ENCODE assay signal across 27 cellular contexts in genomic region chr4:7172946-7173345, GRCh38. TPM values are rescaled to one million over a fixed set of nuclear protein-coding genes. Genes with fewer than 3 reads are reported as not detected.
"Had no signal": no experiment of that assay in that cellular context is flagged by ENCODE, and none has a peak within 500 bp of the region (broad histone marks: within the 10 kb centered on the region; RNA-seq: fewer than 3 reads in every experiment).

No MANE protein-coding gene starts in this region.

- H3K36me3 ChIP-seq: cardiac muscle cell, left lung, neutrophil, pancreas, stomach had no signal

- H3K27me3 ChIP-seq: body of pancreas, cardiac muscle cell, left lung, pancreas, stomach had no signal

- H3K4me3 ChIP-seq: body of pancreas, cardiac muscle cell, left lung, lung, pancreas, skin epidermis, stomach had no signal

- H3K36me3 Mint-ChIP-seq: naive thymus-derived CD4-positive, alpha-beta T cell; stimulated activated effector memory CD8-positive, alpha-beta T cell treated with anti-CD3 and anti-CD28 coated beads, Interleukin-12 subunit alpha, Interleukin-12 subunit beta, amount 100 ng/mL, for 72 hours; type B pancreatic cell had no signal

- DNase-seq: activated CD4-positive, alpha-beta T cell treated with anti-CD3 and anti-CD28 coated beads for 1 hour; activated CD4-positive, alpha-beta T cell treated with anti-CD3 and anti-CD28 coated beads, Interleukin-2, amount 50 U/mL, for 1 hour; activated CD8-positive, alpha-beta T cell treated with anti-CD3 and anti-CD28 coated beads, Interleukin-2, amount 10 ng/mL, durations not matched to agents 7 days and 5 days; activated naive CD4-positive, alpha-beta T cell treated with anti-CD3 and anti-CD28 coated beads for 36 hours; activated naive CD8-positive, alpha-beta T cell treated with anti-CD3 and anti-CD28 coated beads, Interleukin-2, amount 50 U/mL, for 24 hours; activated T-cell treated with anti-CD3 and anti-CD28 coated beads, Interleukin-2, amount 50 U/mL, for 4 hours; dermis blood vessel endothelial cell; effector memory CD4-positive, alpha-beta T cell; foreskin melanocyte; kidney glomerular epithelial cell; naive thymus-derived CD4-positive, alpha-beta T cell; right cardiac atrium; stimulated activated CD4-positive, alpha-beta T cell treated with anti-CD3 and anti-CD28 coated beads, Interleukin-2, amount 100 ng/mL, for 24 hours; stomach had no signal

- ATAC-seq: activated CD8-positive, alpha-beta T cell treated with anti-CD3 and anti-CD28 coated beads, Interleukin-2, amount 10 ng/mL, durations not matched to agents 7 days and 5 days; activated naive CD8-positive, alpha-beta T cell treated with anti-CD3 and anti-CD28 coated beads, Interleukin-2, amount 50 U/mL, for 24 hours; activated T-cell treated with anti-CD3 and anti-CD28 coated beads, Interleukin-2, amount 50 U/mL, for 4 hours; body of pancreas; left lung; naive thymus-derived CD4-positive, alpha-beta T cell; pancreas; right cardiac atrium; SK-N-SH treated with all-trans-retinoic acid at 6 μM for 48 hours; stimulated activated effector memory CD8-positive, alpha-beta T cell treated with anti-CD3 and anti-CD28 coated beads, Interleukin-12 subunit alpha, Interleukin-12 subunit beta, amount 100 ng/mL, for 72 hours had no signal

- H3K27ac ChIP-seq: body of pancreas, cardiac muscle cell, left lung, neutrophil, pancreas, skin epidermis, stomach, VCaP had no signal

- H3K9me3 ChIP-seq: body of pancreas, left lung, neutrophil, pancreas, stomach had no signal

- H3K4me1 ChIP-seq: body of pancreas, left lung, pancreas, stomach had no signal

- H3K4me3 Mint-ChIP-seq: activated CD8-positive, alpha-beta T cell treated with anti-CD3 and anti-CD28 coated beads, Interleukin-2, amount 10 ng/mL, durations not matched to agents 7 days and 5 days; activated naive CD4-positive, alpha-beta T cell treated with anti-CD3 and anti-CD28 coated beads for 36 hours; activated naive CD8-positive, alpha-beta T cell treated with anti-CD3 and anti-CD28 coated beads, Interleukin-2, amount 50 U/mL, for 24 hours; activated T-cell treated with anti-CD3 and anti-CD28 coated beads, Interleukin-2, amount 50 U/mL, for 4 hours; naive thymus-derived CD4-positive, alpha-beta T cell; stimulated activated effector memory CD8-positive, alpha-beta T cell treated with anti-CD3 and anti-CD28 coated beads, Interleukin-12 subunit alpha, Interleukin-12 subunit beta, amount 100 ng/mL, for 72 hours; type B pancreatic cell had no signal

- H3K9me3 Mint-ChIP-seq: activated naive CD4-positive, alpha-beta T cell treated with anti-CD3 and anti-CD28 coated beads for 36 hours; activated naive CD8-positive, alpha-beta T cell treated with anti-CD3 and anti-CD28 coated beads, Interleukin-2, amount 50 U/mL, for 24 hours; activated T-cell treated with anti-CD3 and anti-CD28 coated beads, Interleukin-2, amount 50 U/mL, for 4 hours; activated T-helper 2 cell treated with anti-CD3 and anti-CD28 coated beads, Interferon-gamma antibody, Interleukin-2, Interleukin-4, amounts not matched to agents 10 μg/mL and 5 μg/mL and 100 μg/mL, durations not matched to agents 14 hours and 24 hours and 36 hours; stimulated activated effector memory CD8-positive, alpha-beta T cell treated with anti-CD3 and anti-CD28 coated beads, Interleukin-12 subunit alpha, Interleukin-12 subunit beta, amount 100 ng/mL, for 72 hours; type B pancreatic cell had no signal

- H3K27ac Mint-ChIP-seq: activated CD8-positive, alpha-beta T cell treated with anti-CD3 and anti-CD28 coated beads, Interleukin-2, amount 10 ng/mL, durations not matched to agents 7 days and 5 days; activated naive CD4-positive, alpha-beta T cell treated with anti-CD3 and anti-CD28 coated beads for 36 hours; activated naive CD8-positive, alpha-beta T cell treated with anti-CD3 and anti-CD28 coated beads, Interleukin-2, amount 50 U/mL, for 24 hours; activated T-helper 2 cell treated with anti-CD3 and anti-CD28 coated beads, Interferon-gamma antibody, Interleukin-2, Interleukin-4, amounts not matched to agents 10 μg/mL and 5 μg/mL and 100 μg/mL, durations not matched to agents 14 hours and 24 hours and 36 hours; naive thymus-derived CD4-positive, alpha-beta T cell; stimulated activated effector memory CD8-positive, alpha-beta T cell treated with anti-CD3 and anti-CD28 coated beads, Interleukin-12 subunit alpha, Interleukin-12 subunit beta, amount 100 ng/mL, for 72 hours; type B pancreatic cell had no signal

RNA-seq across cellular contexts. Expression of gene SORCS2, which starts 19.4 kb away (rescaled TPM):
- total RNA-seq: activated CD8-positive, alpha-beta T cell treated with anti-CD3 and anti-CD28 coated beads, Interleukin-2, amount 10 ng/mL, durations not matched to agents 7 days and 5 days; pulmonary artery endothelial cell had no signal
